Comparison of ENCODE assay signal across 32 cellular contexts in genomic region chr3:2547049-2547448, GRCh38.
A peak's percentile ranks its signal among the peaks of the same experiment; 100 is the strongest.
DNase-seq lines count a peak whose midpoint lies in the region; ATAC-seq, FAIRE-seq and TF ChIP-seq lines count a peak whose summit lies in the region.
"Had no signal": no experiment of that assay in that cellular context is flagged by ENCODE, and none has a peak within 500 bp of the region (broad histone marks: within the 10 kb centered on the region; RNA-seq: fewer than 3 reads in every experiment).

No MANE protein-coding gene starts in this region.

- H3K27ac ChIP-seq in A549: no peak overlapping the region
- H3K27ac ChIP-seq in HEK293 (ENCODE audit: extremely low read depth, low read depth, low read length): no peak overlapping the region
- H3K27ac ChIP-seq in VCaP: 0 out of 2 replicates have a peak overlapping the region, but pooled peaks have one; percentile 22
- H3K27ac ChIP-seq: 22Rv1; BLaER1; BLaER1 treated with 17β-estradiol and CSF1 and Interleukin-3, amounts not matched to agents 10 nM and 100 nM; C4-2B had no signal

- DNase-seq in A549 (ENCODE audit: low read depth in 1 of 2, low spot score in 1 of 2) (no peak), NCI-H1105 (lab: John Stamatoyannopoulos, UW) (no peak), HPDE6-E6E7 (ENCODE audit: extremely low spot score) (no peak), NCI-H2227 (lab: John Stamatoyannopoulos, UW; ENCODE audit: unreplicated experiment) (no peak)
- DNase-seq: 8988T; ACHN; AML-193; BE2C; C1 segment of cervical spinal cord; Caco-2; Calu3; CD4-positive, alpha-beta memory T cell; CD4-positive, alpha-beta T cell; CD4-positive, CD25-positive, alpha-beta regulatory T cell; CD8-positive, alpha-beta memory T cell; CD8-positive, alpha-beta T cell; COR-L47; DMS 273 treated with DMSO at 0.1 percent for 48 hours; DMS153; DMS53; DMS79; DMS79 treated with DMSO at 0.1 percent for 48 hours; DND-41; EL had no signal

- H3K4me3 ChIP-seq in A549: no peak overlapping the region
- H3K4me3 ChIP-seq in HEK293 (ENCODE audit: low read depth, low read length): no peak overlapping the region
- H3K4me3 ChIP-seq: BLaER1; BLaER1 treated with 17β-estradiol and CSF1 and Interleukin-3, amounts not matched to agents 10 nM and 100 nM had no signal

- TF ChIP-seq EP300 in A549 (IDR thresholded peaks at IDR 0.05): no peak

- no peak for TF ChIP-seq POLR2A in A549 (IDR thresholded peaks at IDR 0.05; ENCODE audit: low read length)

- TF ChIP-seq RAD21 in A549 (conservative IDR thresholded peaks at IDR 0.05 in 1 of 2, IDR thresholded peaks at IDR 0.05 in 1 of 2): no peak

- no peak for FAIRE-seq in A549 (lab: Jason Lieb, UNC)
- FAIRE-seq: A204.1, D721Med had no signal

- WGBS in A549 (ENCODE audit: missing lambda C conversion rate): 3% methylated on average over 4 of the region's 4 CpGs

- POLR2A ChIA-PET in A549 (lab: Yijun Ruan, JAX): no interaction called here
- POLR2A ChIA-PET in HEK293 (lab: Yijun Ruan, JAX): no interaction called here

- no peak for ATAC-seq in A549
- ATAC-seq: CD8-positive, alpha-beta T cell had no signal

- CTCF ChIA-PET in A549 (lab: Yijun Ruan, JAX) (interaction anchor here (0.6 kb wide), 1 partner anchor 605 kb away, joined by 3 read pairs; no protein-coding TSS in a partner anchor), HEK293 (lab: Yijun Ruan, JAX) (interaction anchor here (0.5 kb wide), 1 partner anchor 622 kb away, joined by 3 read pairs; no protein-coding TSS in a partner anchor)

- H3K9me3 ChIP-seq in A549 (no peaks in the 10 kb centered on the region), HEK293 (ENCODE audit: control insufficient read depth, insufficient read depth, low read depth, low read length) (no peaks in the 10 kb centered on the region)
- H3K9me3 ChIP-seq: BE2C had no signal

- TF ChIP-seq CTCF in A549 (IDR thresholded peaks at IDR 0.05) (no peak), HEK293 (tag by site-specific recombination; IDR thresholded peaks at IDR 0.05) (no peak), VCaP (conservative IDR thresholded peaks at IDR 0.05) (no peak)

- no peaks in the 10 kb centered on the region for H3K36me3 ChIP-seq in HEK293 (ENCODE audit: control insufficient read depth in 2 of 2, insufficient read depth in 1 of 2, low read length in 2 of 2)
- H3K36me3 ChIP-seq: BE2C; BLaER1; BLaER1 treated with 17β-estradiol and CSF1 and Interleukin-3, amounts not matched to agents 10 nM and 100 nM had no signal

- H3K4me1 ChIP-seq in A549 (no peaks in the 10 kb centered on the region), HEK293 (ENCODE audit: control insufficient read depth, insufficient read depth, low read length) (no peaks in the 10 kb centered on the region)
- H3K4me1 ChIP-seq: BE2C had no signal

- no peak overlapping the region for H3K4me2 ChIP-seq in A549
- H3K4me2 ChIP-seq: BLaER1; BLaER1 treated with 17β-estradiol and CSF1 and Interleukin-3, amounts not matched to agents 10 nM and 100 nM had no signal

TF ChIP-seq in A549, 52 proteins besides CTCF, POLR2A, EP300 and RAD21:
- TF ChIP-seq EHF (CRISPR knock-in tag; IDR thresholded peaks at IDR 0.05) (no peak), HOXB5 (CRISPR knock-in tag; IDR thresholded peaks at IDR 0.05) (no peak), ZC3H11A (IDR thresholded peaks at IDR 0.05) (peak; percentile 69), HEYL (CRISPR knock-in tag; IDR thresholded peaks at IDR 0.05) (no peak), PBX3 (IDR thresholded peaks at IDR 0.05) (no peak), CHD4 (IDR thresholded peaks at IDR 0.05; ENCODE audit: borderline replicate concordance) (no peak)

TF ChIP-seq in HEK293, 187 proteins besides CTCF, POLR2A, EP300 and RAD21 (continues in another document):
- TF ChIP-seq ZFP37 (tag by site-specific recombination; IDR thresholded peaks at IDR 0.05) (no peak), ZNF654 (tag by site-specific recombination; IDR thresholded peaks at IDR 0.05; ENCODE audit: low read depth) (0 out of 2 replicates have a peak, but pooled peaks have one; percentile 16), ZBTB17 (tag by site-specific recombination; IDR thresholded peaks at IDR 0.05) (no peak), ZNF530 (tag by site-specific recombination; IDR thresholded peaks at IDR 0.05; ENCODE audit: low read depth) (no peak), ZNF140 (tag by site-specific recombination; IDR thresholded peaks at IDR 0.05) (peak; percentile 46; the same call in 1 of the 2 replicates), RBAK (tag by site-specific recombination; IDR thresholded peaks at IDR 0.05) (no peak), FEZF1 (tag by site-specific recombination; IDR thresholded peaks at IDR 0.05) (no peak), ZNF555 (tag by site-specific recombination; conservative IDR thresholded peaks at IDR 0.05) (peak; percentile 53), ZBTB8A (tag by site-specific recombination; IDR thresholded peaks at IDR 0.05) (no peak), KLF9 (tag by site-specific recombination; IDR thresholded peaks at IDR 0.05; ENCODE audit: low read depth) (no peak), ZBTB11 (tag by site-specific recombination; conservative IDR thresholded peaks at IDR 0.05; ENCODE audit: low read depth) (peak; percentile 54), ZNF623 (tag by site-specific recombination; IDR thresholded peaks at IDR 0.05) (0 out of 2 replicates have a peak, but pooled peaks have one; percentile 19), ZNF426 (tag by site-specific recombination; IDR thresholded peaks at IDR 0.05) (peak; percentile 51), ZNF518A (tag by site-specific recombination; conservative IDR thresholded peaks at IDR 0.05; ENCODE audit: low read depth) (peak; percentile 55; the same call in 1 of the 2 replicates), ZNF549 (tag by site-specific recombination; IDR thresholded peaks at IDR 0.05) (no peak)

Comparison
In these comparisons a context has a peak if more than half of its experiments do, and no peak if none do; other contexts are left out.
1. Of the 5 proteins assayed by ChIP-seq in both HEK293 and A549: peak only in HEK293: REST; only in A549: none; in both: none; in neither: 4.